In the genomic region with DNA sequence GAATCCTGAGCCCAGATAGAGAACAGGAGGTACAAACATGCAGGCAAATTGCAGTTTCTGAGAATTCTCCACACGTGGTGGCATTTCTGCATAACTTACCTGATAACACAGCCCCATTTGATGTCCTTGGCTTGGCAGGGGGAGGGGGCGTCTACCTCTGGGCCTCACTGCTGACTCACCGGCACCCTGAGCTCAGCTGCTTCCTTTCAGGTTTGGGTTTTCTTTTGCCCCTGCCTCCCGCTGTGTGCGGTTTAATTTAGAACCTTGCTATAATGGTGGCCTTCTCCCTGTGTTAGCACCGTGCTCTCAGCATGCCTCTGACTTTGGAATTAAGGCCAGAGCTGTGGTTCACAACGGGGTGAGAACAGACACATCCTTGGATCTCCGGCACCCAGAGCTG, we compare ENCODE assay signal across 12 cellular contexts. TPM values are rescaled to one million over a fixed set of nuclear protein-coding genes. Genes with fewer than 3 reads are reported as not detected.
A peak's percentile ranks its signal among the peaks of the same experiment; 100 is the strongest.
DNase-seq lines count a peak whose midpoint lies in the region; ATAC-seq lines count a peak whose summit lies in the region.
"Had no signal": no experiment of that assay in that cellular context is flagged by ENCODE, and none has a peak within 500 bp of the region (broad histone marks: within the 10 kb centered on the region; RNA-seq: fewer than 3 reads in every experiment).

No MANE protein-coding gene starts in this region.

- H3K9me3 ChIP-seq in HUES6 (ENCODE audit: control insufficient read depth, insufficient read depth, low read depth, low read length) = no peaks in the 10 kb centered on the region

- H3K4me3 ChIP-seq in HUES6 (ENCODE audit: low read depth, low read length) = peak overlapping the region; percentile 32

- no peaks in the 10 kb centered on the region for H3K36me3 ChIP-seq in HUES6 (ENCODE audit: control insufficient read depth, insufficient read depth, low read length)

- peak overlapping the region; percentile 56; the same call in 1 of the 2 replicates for H3K27ac ChIP-seq in HUES6 (ENCODE audit: low read depth, low read length)

- DNase-seq in COLO668 (lab: John Stamatoyannopoulos, UW; ENCODE audit: unreplicated experiment) (peak; percentile 40), left lobe of liver (ENCODE audit: low spot score) (peak; percentile 23), medulla oblongata (ENCODE audit: extremely low spot score) (no peak), GF-D8 (lab: John Stamatoyannopoulos, UW) (no peak), NCI-H2029 treated with DMSO at 0.1 percent for 48 hours (lab: John Stamatoyannopoulos, UW) (no peak)
- peak; percentile 25 for DNase-seq in activated naive CD4-positive, alpha-beta T cell treated with Interleukin-2 at 50 U/mL for 16 hours
- DNase-seq: amygdala, KBM-7, NCI-H748 treated with DMSO at 0.1 percent for 48 hours, T1000 had no signal

- H3K27me3 ChIP-seq in HUES6 (ENCODE audit: control insufficient read depth, insufficient read depth, low read length) = peaks cover 6% of the 10 kb centered on the region; the same call in 1 of the 2 replicates

- ATAC-seq in left lobe of liver (no peak), HG02678 (IDR thresholded peaks at IDR 0.05; ENCODE audit: unreplicated experiment) (no peak)

- peaks cover 71% of the 10 kb centered on the region for H3K4me1 ChIP-seq in HUES6 (ENCODE audit: control insufficient read depth, insufficient read depth, low read length)

- H3K9ac ChIP-seq in HUES6 (ENCODE audit: low read length) = peak overlapping the region; percentile 79

RNA-seq across cellular contexts. Expression of a gene that starts 4.4 kb away (rescaled TPM):
- 74.4 TPM for total RNA-seq in left lobe of liver

Comparison
In these comparisons a context has a peak if more than half of its experiments do, and no peak if none do; other contexts are left out.
1. DNase-seq: peak in COLO668 (single experiment), activated naive CD4-positive, alpha-beta T cell treated with Interleukin-2 at 50 U/mL for 16 hours (single experiment) and left lobe of liver (single experiment); none in medulla oblongata (single experiment), GF-D8 (single experiment) and NCI-H2029 treated with DMSO at 0.1 percent for 48 hours (single experiment).